In genomic region chr1:3702990-3703728, GRCh38 we compare ENCODE assay signal across 13 cellular contexts. TPM values are rescaled to one million over a fixed set of nuclear protein-coding genes. Genes with fewer than 3 reads are reported as not detected.
DNase-seq lines count a peak whose midpoint lies in the region; ATAC-seq and TF ChIP-seq lines count a peak whose summit lies in the region.
"Had no signal": no experiment of that assay in that cellular context is flagged by ENCODE, and none has a peak within 500 bp of the region (broad histone marks: within the 10 kb centered on the region; RNA-seq: fewer than 3 reads in every experiment).

No MANE protein-coding gene starts in this region.

- H3K4me3 Mint-ChIP-seq in chondrocyte (ENCODE audit: unreplicated experiment) (no peak overlapping the region), immature natural killer cell (no peak overlapping the region)
- H3K4me3 Mint-ChIP-seq: activated CD4-positive, alpha-beta memory T cell treated with anti-CD3 and anti-CD28 coated beads, Interleukin-2, amount 10 ng/mL, durations not matched to agents 7 days and 5 days had no signal

- no peak overlapping the region for H3K27ac ChIP-seq in DOHH2 (ENCODE audit: low read depth, low read length)

- H3K36me3 ChIP-seq in DOHH2 (ENCODE audit: control insufficient read depth, low read length) = no peaks in the 10 kb centered on the region; the same call in 1 of the 2 replicates
- no peaks in the 10 kb centered on the region for H3K36me3 ChIP-seq in Loucy (ENCODE audit: insufficient read depth, low read length)

- no peak overlapping the region for H3K27ac Mint-ChIP-seq in chondrocyte (ENCODE audit: unreplicated experiment)
- H3K27ac Mint-ChIP-seq in immature natural killer cell = no peak overlapping the region
- H3K27ac Mint-ChIP-seq: activated CD4-positive, alpha-beta memory T cell treated with anti-CD3 and anti-CD28 coated beads, Interleukin-2, amount 10 ng/mL, durations not matched to agents 7 days and 5 days had no signal

- H3K4me2 ChIP-seq in DOHH2 (ENCODE audit: low read length) = peak overlapping the region; percentile 57
- H3K4me2 ChIP-seq in Loucy (ENCODE audit: low read depth, low read length, poor library complexity, severe bottlenecking) = peak overlapping the region; percentile 86

- H3K9me3 ChIP-seq in DOHH2 (ENCODE audit: control insufficient read depth, insufficient read depth, low read length) = no peaks in the 10 kb centered on the region
- no peaks in the 10 kb centered on the region for H3K9me3 ChIP-seq in Loucy (ENCODE audit: insufficient read depth, low read depth, low read length)

- no peaks in the 10 kb centered on the region for H3K9me2 ChIP-seq in DOHH2 (replicated peaks; ENCODE audit: control insufficient read depth, low read length)
- H3K9me2 ChIP-seq in Loucy (replicated peaks; ENCODE audit: low read depth, low read length) = no peaks in the 10 kb centered on the region

- TF ChIP-seq CTCF in DOHH2 (IDR thresholded peaks at IDR 0.05; ENCODE audit: low read depth, low read length, poor library complexity, severe bottlenecking) (no peak), Loucy (conservative IDR thresholded peaks at IDR 0.05; ENCODE audit: low read length) (no peak; the same call in 1 of the 2 replicates), chondrocyte (IDR thresholded peaks at IDR 0.05) (peak; percentile 37)

- H3K4me1 Mint-ChIP-seq in chondrocyte (ENCODE audit: low read depth) (peaks cover 5% of the 10 kb centered on the region), immature natural killer cell (peaks cover 3 to 6% of the 10 kb centered on the region in 2 donors)

- no peaks in the 10 kb centered on the region for H3K9me3 Mint-ChIP-seq in chondrocyte (ENCODE audit: low read depth)
- no peaks in the 10 kb centered on the region for H3K9me3 Mint-ChIP-seq in immature natural killer cell
- H3K9me3 Mint-ChIP-seq: activated CD4-positive, alpha-beta memory T cell treated with anti-CD3 and anti-CD28 coated beads, Interleukin-2, amount 10 ng/mL, durations not matched to agents 7 days and 5 days had no signal

- H3K27me3 ChIP-seq in DOHH2 (ENCODE audit: control insufficient read depth, low read length) (no peaks in the 10 kb centered on the region), Loucy (ENCODE audit: insufficient read depth, low read length, poor library complexity, severe bottlenecking) (no peaks in the 10 kb centered on the region)

- H4K20me1 ChIP-seq in DOHH2 (ENCODE audit: control insufficient read depth, insufficient read depth, low read depth, low read length) = no peaks in the 10 kb centered on the region
- H4K20me1 ChIP-seq in Loucy (ENCODE audit: insufficient read depth, low read length, poor library complexity, severe bottlenecking) = no peaks in the 10 kb centered on the region

- H3K79me2 ChIP-seq in DOHH2 (ENCODE audit: control insufficient read depth, low read length) = no peaks in the 10 kb centered on the region
- H3K79me2 ChIP-seq in Loucy (ENCODE audit: insufficient read depth, low read length) = no peaks in the 10 kb centered on the region

- H3K9ac ChIP-seq in Loucy (ENCODE audit: low read depth, low read length, poor library complexity, severe bottlenecking) = peak overlapping the region; percentile 87

- ATAC-seq in HG03159 (IDR thresholded peaks at IDR 0.05; ENCODE audit: unreplicated experiment) = no peak

- H3K4me1 ChIP-seq in DOHH2 (ENCODE audit: control insufficient read depth, low read length) = peaks cover 17% of the 10 kb centered on the region
- peaks cover 43% of the 10 kb centered on the region for H3K4me1 ChIP-seq in Loucy (ENCODE audit: insufficient read depth, low read length, poor library complexity, severe bottlenecking)

- H3K36me3 Mint-ChIP-seq in chondrocyte (ENCODE audit: low read depth) (no peaks in the 10 kb centered on the region), immature natural killer cell (no peaks in the 10 kb centered on the region)

- no peak overlapping the region for H2AFZ ChIP-seq in Loucy (ENCODE audit: low read length)

- H3K4me3 ChIP-seq in DOHH2 (ENCODE audit: low read length) (peak overlapping the region; percentile 42; the same call in 1 of the 2 replicates), Loucy (ENCODE audit: low read length, poor library complexity, severe bottlenecking) (peak overlapping the region; percentile 71)

- H3K27me3 Mint-ChIP-seq in chondrocyte (ENCODE audit: low read depth) = peaks cover 30% of the 10 kb centered on the region
- H3K27me3 Mint-ChIP-seq in immature natural killer cell (ENCODE audit: low read depth in 3 of 3) = peaks cover 0 to 7% (median 2%) of the 10 kb centered on the region in 3 donors

- DNase-seq in chondrocyte (ENCODE audit: low spot score) (no peak), non-pigmented ciliary epithelial cell (ENCODE audit: low read depth) (peak; percentile 6), immature natural killer cell (no peak)
- DNase-seq in stimulated activated naive CD4-positive, alpha-beta T cell (lab: John Stamatoyannopoulos, UW) = no peak
- no peak for DNase-seq in activated CD4-positive, alpha-beta T cell treated with anti-CD3 and anti-CD28 coated beads, Interleukin-2, amount 50 U/mL, for 4 hours
- DNase-seq: activated CD4-positive, alpha-beta memory T cell treated with anti-CD3 and anti-CD28 coated beads, Interleukin-2, amount 10 ng/mL, durations not matched to agents 7 days and 5 days; activated gamma-delta T cell; caudate nucleus had no signal

- H3F3A ChIP-seq in DOHH2 (ENCODE audit: control insufficient read depth, insufficient read depth) (no peaks in the 10 kb centered on the region), Loucy (ENCODE audit: low read depth) (peaks cover 14% of the 10 kb centered on the region; the same call in 1 of the 2 replicates)

RNA-seq across cellular contexts. Expression of gene CCDC27, which starts 49.1 kb away (rescaled TPM):
- total RNA-seq in chondrocyte = not detected in 3 replicates
- polyA plus RNA-seq in immature natural killer cell = not detected
- total RNA-seq: activated CD4-positive, alpha-beta memory T cell treated with anti-CD3 and anti-CD28 coated beads, Interleukin-2, amount 10 ng/mL, durations not matched to agents 7 days and 5 days; renal cortical epithelial cell; T-helper 2 cell treated with Interferon-gamma antibody and Interleukin-4, amounts not matched to agents 100 ng/mL and 5 ng/mL, for 36 hours had no signal

RNA-seq across cellular contexts. Expression of gene TP73, which starts 50.8 kb away (rescaled TPM):
- 0.05 to 0.58 TPM in 2 of 3 replicates, not detected in the other for total RNA-seq in chondrocyte
- not detected for polyA plus RNA-seq in immature natural killer cell

RNA-seq across cellular contexts. Expression of gene WRAP73, which starts 53.3 kb away (rescaled TPM):
- total RNA-seq in chondrocyte = 12.6 to 17.6 TPM (median 15.5 TPM) in 3 replicates
- polyA plus RNA-seq in immature natural killer cell = 10 to 100 TPM; 19.9 to 26.8 (median 21.1) TPM
